In genomic region chr11:80995523-80995922, GRCh38 we compare ENCODE assay signal across 31 cellular contexts.
"Had no signal": no experiment of that assay in that cellular context is flagged by ENCODE, and none has a peak within 500 bp of the region (broad histone marks: within the 10 kb centered on the region; RNA-seq: fewer than 3 reads in every experiment).

No MANE protein-coding gene starts in this region.

- H2AFZ ChIP-seq: neural progenitor cell, parathyroid adenoma had no signal

- H3K36me3 ChIP-seq: left lung, lower lobe of right lung, neural progenitor cell, neutrophil, right atrium auricular region, right lobe of liver, stomach, thyroid gland, transverse colon, upper lobe of right lung had no signal

- H3K4me1 ChIP-seq: left lung, lower lobe of right lung, parathyroid adenoma, psoas muscle, right atrium auricular region, right lobe of liver, stomach, testis, thyroid gland, transverse colon, upper lobe of right lung had no signal

- H3K27me3 Mint-ChIP-seq: naive B cell; stimulated activated naive B cell treated with anti-CD40 and anti-IgM and Interleukin-4, amounts not matched to agents 10 μg/mL and 1 μg/mL and 100 μg/mL, for 72 hours had no signal

- H3K4me3 Mint-ChIP-seq: immature natural killer cell; naive B cell; natural killer cell; nephron progenitor cell; neural progenitor cell; stimulated activated naive B cell treated with anti-CD40 and anti-IgM and Interleukin-4, amounts not matched to agents 10 μg/mL and 1 μg/mL and 100 μg/mL, for 72 hours had no signal

- H3K79me2 ChIP-seq: parathyroid adenoma had no signal

- H3K27ac Mint-ChIP-seq: immature natural killer cell; naive B cell; natural killer cell; nephron progenitor cell; neural progenitor cell; stimulated activated naive B cell treated with anti-CD40 and anti-IgM and Interleukin-4, amounts not matched to agents 10 μg/mL and 1 μg/mL and 100 μg/mL, for 72 hours had no signal

- H3K27me3 ChIP-seq: left lung, neural progenitor cell, neutrophil, right atrium auricular region, right lobe of liver, stomach, testis, thyroid gland, transverse colon, upper lobe of right lung had no signal

- FAIRE-seq: islet of Langerhans, urothelium cell line had no signal

- DNase-seq: hypothalamus; immature natural killer cell; kidney; left colon; left lung; lower lobe of right lung; mammary epithelial cell; mesenchymal stem cell; naive B cell; natural killer cell; nephron progenitor cell; occipital lobe; psoas muscle; right lobe of liver; stimulated activated CD4-positive, alpha-beta T cell treated with anti-CD3 and anti-CD28 coated beads, Interleukin-12 subunit alpha, Interleukin-12 subunit beta, amount 100 ng/mL, for 4 hours; stimulated activated CD4-positive, alpha-beta T cell treated with anti-CD3 and anti-CD28 coated beads, Interleukin-15, amount 100 ng/mL, for 24 hours; stimulated activated CD4-positive, alpha-beta T cell treated with anti-CD3 and anti-CD28 coated beads, Interleukin-2, amount 100 ng/mL, for 24 hours; stimulated activated CD4-positive, alpha-beta T cell treated with anti-CD3 and anti-CD28 coated beads, Interleukin-4, amount 100 ng/mL, for 1 hour; stimulated activated naive B cell treated with anti-CD40 and anti-IgM and Interleukin-4, amounts not matched to agents 10 μg/mL and 1 μg/mL and 100 μg/mL, for 72 hours; stimulated activated naive CD8-positive, alpha-beta T cell treated with anti-CD3 and anti-CD28 coated beads, Interleukin-15, Interleukin-2, amounts not matched to agents 100 U/mL and 50 U/mL, for 24 hours; stomach; testis; thyroid gland; transverse colon; upper lobe of right lung had no signal

- H3K36me3 Mint-ChIP-seq: immature natural killer cell; naive B cell; natural killer cell; neural progenitor cell; stimulated activated naive B cell treated with anti-CD40 and anti-IgM and Interleukin-4, amounts not matched to agents 10 μg/mL and 1 μg/mL and 100 μg/mL, for 72 hours had no signal

- H3K9me3 ChIP-seq: lower lobe of right lung, neutrophil, psoas muscle, right atrium auricular region, right lobe of liver, stomach, testis, thyroid gland, transverse colon, upper lobe of right lung had no signal

- ATAC-seq: left colon; left lung; lower lobe of right lung; natural killer cell; psoas muscle; right lobe of liver; stimulated activated naive B cell treated with anti-CD40 and anti-IgM and Interleukin-4, amounts not matched to agents 10 μg/mL and 1 μg/mL and 100 μg/mL, for 72 hours; stimulated activated naive CD8-positive, alpha-beta T cell treated with anti-CD3 and anti-CD28 coated beads, Interleukin-15, Interleukin-2, amounts not matched to agents 100 U/mL and 50 U/mL, for 24 hours; upper lobe of right lung had no signal

- H3K9me3 Mint-ChIP-seq: nephron progenitor cell had no signal

- H3K4me3 ChIP-seq: left lung, lower lobe of right lung, neural progenitor cell, psoas muscle, right atrium auricular region, right lobe of liver, stomach, testis, thyroid gland, transverse colon, upper lobe of right lung had no signal

- H3K27ac ChIP-seq: left lung, lower lobe of right lung, neural progenitor cell, neutrophil, parathyroid adenoma, psoas muscle, right atrium auricular region, right lobe of liver, stomach, testis, thyroid gland, transverse colon, upper lobe of right lung had no signal

- H3K9ac ChIP-seq: neural progenitor cell, parathyroid adenoma had no signal

- H3K4me1 Mint-ChIP-seq: immature natural killer cell; naive B cell; natural killer cell; stimulated activated naive B cell treated with anti-CD40 and anti-IgM and Interleukin-4, amounts not matched to agents 10 μg/mL and 1 μg/mL and 100 μg/mL, for 72 hours had no signal

- H3K4me2 ChIP-seq: neural progenitor cell had no signal
